In the genomic region with DNA sequence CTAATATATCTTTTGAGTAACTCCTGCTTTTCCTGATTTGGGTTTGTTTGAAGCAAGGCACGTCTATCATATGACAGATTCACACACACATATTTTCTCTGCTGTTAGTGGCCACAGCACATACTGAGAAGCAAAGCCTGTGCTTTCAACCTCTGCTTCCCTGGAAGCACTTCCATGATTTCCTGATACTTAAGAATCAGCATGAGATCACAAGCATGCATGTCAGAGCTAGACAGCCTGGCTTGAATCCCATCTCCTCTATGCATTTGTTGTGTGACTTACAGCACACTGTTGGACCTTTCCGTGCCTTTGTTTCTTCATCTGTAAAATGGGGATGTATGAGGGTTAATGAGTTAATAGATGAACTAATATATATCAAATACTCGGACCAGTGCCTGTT, we compare ENCODE assay signal across 18 cellular contexts.
DNase-seq lines count a peak whose midpoint lies in the region; ATAC-seq and TF ChIP-seq lines count a peak whose summit lies in the region.
"Had no signal": no experiment of that assay in that cellular context is flagged by ENCODE, and none has a peak within 500 bp of the region (broad histone marks: within the 10 kb centered on the region; RNA-seq: fewer than 3 reads in every experiment).

No MANE protein-coding gene starts in this region.

- H3K79me2 ChIP-seq in neural progenitor cell (ENCODE audit: low read depth) = no peaks in the 10 kb centered on the region

- H3K9ac ChIP-seq in neural progenitor cell = no peak overlapping the region

- H3F3A ChIP-seq in neural progenitor cell (ENCODE audit: low read depth) = no peaks in the 10 kb centered on the region

- H3K4me1 ChIP-seq in neural progenitor cell = no peaks in the 10 kb centered on the region
- no peaks in the 10 kb centered on the region for H3K4me1 ChIP-seq in Peyer's patch
- H3K4me1 ChIP-seq: BE2C had no signal

- H3K4me3 Mint-ChIP-seq in WTC11 (no peak overlapping the region), neural progenitor cell (no peak overlapping the region)
- H3K4me3 Mint-ChIP-seq: CD4-positive, CD25-positive, alpha-beta regulatory T cell; CD8-positive, alpha-beta memory T cell had no signal

- no peak overlapping the region for H2AFZ ChIP-seq in neural progenitor cell (replicated peaks)

- peak overlapping the region; percentile 61; the same call in 1 of the 2 replicates for H3K27ac Mint-ChIP-seq in WTC11
- peak overlapping the region; percentile 44 for H3K27ac Mint-ChIP-seq in neural progenitor cell
- H3K27ac Mint-ChIP-seq: CD4-positive, CD25-positive, alpha-beta regulatory T cell had no signal

- peaks cover 17% of the 10 kb centered on the region for H3K9me3 Mint-ChIP-seq in WTC11
- no peaks in the 10 kb centered on the region for H3K9me3 Mint-ChIP-seq in neural progenitor cell
- H3K9me3 Mint-ChIP-seq: CD4-positive, CD25-positive, alpha-beta regulatory T cell; CD8-positive, alpha-beta memory T cell had no signal

- no peak for DNase-seq in WTC11 (ENCODE audit: low spot score)
- peak; percentile 14 for DNase-seq in coronary artery (ENCODE audit: low spot score)
- no peak for DNase-seq in neural progenitor cell (ENCODE audit: low spot score)
- DNase-seq in Peyer's patch = no peak
- DNase-seq in NCI-H2081 (lab: John Stamatoyannopoulos, UW) = no peak
- DNase-seq: ACHN; BE2C; C1 segment of cervical spinal cord; CD4-positive, CD25-positive, alpha-beta regulatory T cell; CD8-positive, alpha-beta memory T cell; COR-L47; DMS 273 treated with DMSO at 0.1 percent for 48 hours; DMS53; DND-41; GOT3; H7 had no signal

- no peaks in the 10 kb centered on the region for H4K20me1 ChIP-seq in neural progenitor cell (ENCODE audit: low read depth)

- TF ChIP-seq POLR2A in Peyer's patch (IDR thresholded peaks at IDR 0.05) = no peak

- no peak overlapping the region for H3K4me3 ChIP-seq in coronary artery
- no peak overlapping the region for H3K4me3 ChIP-seq in neural progenitor cell
- no peak overlapping the region for H3K4me3 ChIP-seq in Peyer's patch

- H3K4me2 ChIP-seq in neural progenitor cell = no peak overlapping the region

- H3K36me3 Mint-ChIP-seq in WTC11 = peaks cover 22% of the 10 kb centered on the region
- H3K36me3 Mint-ChIP-seq in neural progenitor cell = no peaks in the 10 kb centered on the region

- no peak overlapping the region for H3K27ac ChIP-seq in coronary artery
- no peak overlapping the region for H3K27ac ChIP-seq in neural progenitor cell
- no peak overlapping the region for H3K27ac ChIP-seq in Peyer's patch

- H3K9me3 ChIP-seq in neural progenitor cell (ENCODE audit: low read depth) (no peaks in the 10 kb centered on the region), Peyer's patch (no peaks in the 10 kb centered on the region)
- H3K9me3 ChIP-seq: BE2C had no signal

- no peaks in the 10 kb centered on the region for H3K4me1 Mint-ChIP-seq in WTC11
- peaks cover 30% of the 10 kb centered on the region for H3K4me1 Mint-ChIP-seq in neural progenitor cell

- no peak for ATAC-seq in WTC11
- ATAC-seq in esophagus mucosa = peak; percentile 32
- ATAC-seq in HG03159 (IDR thresholded peaks at IDR 0.05; ENCODE audit: unreplicated experiment) = no peak

- no peaks in the 10 kb centered on the region for H3K27me3 Mint-ChIP-seq in WTC11 (ENCODE audit: low read depth)
- H3K27me3 Mint-ChIP-seq in neural progenitor cell (ENCODE audit: insufficient read depth, low read depth) = peaks cover 5% of the 10 kb centered on the region
- H3K27me3 Mint-ChIP-seq: CD4-positive, CD25-positive, alpha-beta regulatory T cell; CD8-positive, alpha-beta memory T cell had no signal

- POLR2A ChIA-PET in WTC11 (lab: Charles Lee) = no interaction called here

- H3K36me3 ChIP-seq in neural progenitor cell (no peaks in the 10 kb centered on the region), Peyer's patch (no peaks in the 10 kb centered on the region)
- H3K36me3 ChIP-seq: BE2C had no signal

- H3K27me3 ChIP-seq in neural progenitor cell (no peaks in the 10 kb centered on the region), Peyer's patch (no peaks in the 10 kb centered on the region)
- H3K27me3 ChIP-seq: BE2C had no signal

- TF ChIP-seq CTCF in WTC11 (IDR thresholded peaks at IDR 0.05) (no peak), coronary artery (IDR thresholded peaks at IDR 0.05) (no peak), neural progenitor cell (IDR thresholded peaks at IDR 0.05) (no peak), Peyer's patch (IDR thresholded peaks at IDR 0.05) (no peak)

- CTCF ChIA-PET in WTC11 (lab: Charles Lee) = no interaction called here

TF ChIP-seq in WTC11, 78 proteins besides CTCF, POLR2A, EP300 and RAD21 (continues in another document):
- TF ChIP-seq ZNF219 (CRISPR knock-in tag; IDR thresholded peaks at IDR 0.05; ENCODE audit: borderline replicate concordance) (no peak), ZNF232 (CRISPR knock-in tag; IDR thresholded peaks at IDR 0.05) (no peak), PRRX2 (CRISPR knock-in tag; IDR thresholded peaks at IDR 0.05) (no peak), HMGA2 (CRISPR knock-in tag; IDR thresholded peaks at IDR 0.05) (no peak), NR3C1 (CRISPR knock-in tag; conservative IDR thresholded peaks at IDR 0.05; ENCODE audit: low read depth) (no peak), NFATC4 (CRISPR knock-in tag; IDR thresholded peaks at IDR 0.05) (no peak), ESRRA (CRISPR knock-in tag; IDR thresholded peaks at IDR 0.05; ENCODE audit: borderline replicate concordance) (no peak), RELA (CRISPR knock-in tag; IDR thresholded peaks at IDR 0.05; ENCODE audit: borderline replicate concordance) (no peak)
- TF ChIP-seq, protein P1, sequence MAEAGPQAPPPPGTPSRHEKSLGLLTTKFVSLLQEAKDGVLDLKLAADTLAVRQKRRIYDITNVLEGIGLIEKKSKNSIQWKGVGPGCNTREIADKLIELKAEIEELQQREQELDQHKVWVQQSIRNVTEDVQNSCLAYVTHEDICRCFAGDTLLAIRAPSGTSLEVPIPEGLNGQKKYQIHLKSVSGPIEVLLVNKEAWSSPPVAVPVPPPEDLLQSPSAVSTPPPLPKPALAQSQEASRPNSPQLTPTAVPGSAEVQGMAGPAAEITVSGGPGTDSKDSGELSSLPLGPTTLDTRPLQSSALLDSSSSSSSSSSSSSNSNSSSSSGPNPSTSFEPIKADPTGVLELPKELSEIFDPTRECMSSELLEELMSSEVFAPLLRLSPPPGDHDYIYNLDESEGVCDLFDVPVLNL (CRISPR knock-in tag; IDR thresholded peaks at IDR 0.05; ENCODE audit: borderline replicate concordance, low read depth) = no peak
- TF ChIP-seq, protein P2, sequence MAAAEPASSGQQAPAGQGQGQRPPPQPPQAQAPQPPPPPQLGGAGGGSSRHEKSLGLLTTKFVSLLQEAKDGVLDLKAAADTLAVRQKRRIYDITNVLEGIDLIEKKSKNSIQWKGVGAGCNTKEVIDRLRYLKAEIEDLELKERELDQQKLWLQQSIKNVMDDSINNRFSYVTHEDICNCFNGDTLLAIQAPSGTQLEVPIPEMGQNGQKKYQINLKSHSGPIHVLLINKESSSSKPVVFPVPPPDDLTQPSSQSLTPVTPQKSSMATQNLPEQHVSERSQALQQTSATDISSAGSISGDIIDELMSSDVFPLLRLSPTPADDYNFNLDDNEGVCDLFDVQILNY (CRISPR knock-in tag; IDR thresholded peaks at IDR 0.05) = no peak
- TF ChIP-seq, protein P3, sequence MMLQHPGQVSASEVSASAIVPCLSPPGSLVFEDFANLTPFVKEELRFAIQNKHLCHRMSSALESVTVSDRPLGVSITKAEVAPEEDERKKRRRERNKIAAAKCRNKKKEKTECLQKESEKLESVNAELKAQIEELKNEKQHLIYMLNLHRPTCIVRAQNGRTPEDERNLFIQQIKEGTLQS (CRISPR knock-in tag; conservative IDR thresholded peaks at IDR 0.05) = no peak
- TF ChIP-seq, protein P4, sequence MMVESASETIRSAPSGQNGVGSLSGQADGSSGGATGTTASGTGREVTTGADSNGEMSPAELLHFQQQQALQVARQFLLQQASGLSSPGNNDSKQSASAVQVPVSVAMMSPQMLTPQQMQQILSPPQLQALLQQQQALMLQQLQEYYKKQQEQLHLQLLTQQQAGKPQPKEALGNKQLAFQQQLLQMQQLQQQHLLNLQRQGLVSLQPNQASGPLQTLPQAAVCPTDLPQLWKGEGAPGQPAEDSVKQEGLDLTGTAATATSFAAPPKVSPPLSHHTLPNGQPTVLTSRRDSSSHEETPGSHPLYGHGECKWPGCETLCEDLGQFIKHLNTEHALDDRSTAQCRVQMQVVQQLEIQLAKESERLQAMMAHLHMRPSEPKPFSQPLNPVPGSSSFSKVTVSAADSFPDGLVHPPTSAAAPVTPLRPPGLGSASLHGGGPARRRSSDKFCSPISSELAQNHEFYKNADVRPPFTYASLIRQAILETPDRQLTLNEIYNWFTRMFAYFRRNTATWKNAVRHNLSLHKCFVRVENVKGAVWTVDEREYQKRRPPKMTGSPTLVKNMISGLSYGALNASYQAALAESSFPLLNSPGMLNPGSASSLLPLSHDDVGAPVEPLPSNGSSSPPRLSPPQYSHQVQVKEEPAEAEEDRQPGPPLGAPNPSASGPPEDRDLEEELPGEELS (CRISPR knock-in tag; IDR thresholded peaks at IDR 0.05) = no peak
- TF ChIP-seq, protein P5, sequence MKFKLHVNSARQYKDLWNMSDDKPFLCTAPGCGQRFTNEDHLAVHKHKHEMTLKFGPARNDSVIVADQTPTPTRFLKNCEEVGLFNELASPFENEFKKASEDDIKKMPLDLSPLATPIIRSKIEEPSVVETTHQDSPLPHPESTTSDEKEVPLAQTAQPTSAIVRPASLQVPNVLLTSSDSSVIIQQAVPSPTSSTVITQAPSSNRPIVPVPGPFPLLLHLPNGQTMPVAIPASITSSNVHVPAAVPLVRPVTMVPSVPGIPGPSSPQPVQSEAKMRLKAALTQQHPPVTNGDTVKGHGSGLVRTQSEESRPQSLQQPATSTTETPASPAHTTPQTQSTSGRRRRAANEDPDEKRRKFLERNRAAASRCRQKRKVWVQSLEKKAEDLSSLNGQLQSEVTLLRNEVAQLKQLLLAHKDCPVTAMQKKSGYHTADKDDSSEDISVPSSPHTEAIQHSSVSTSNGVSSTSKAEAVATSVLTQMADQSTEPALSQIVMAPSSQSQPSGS (CRISPR knock-in tag; IDR thresholded peaks at IDR 0.05; ENCODE audit: borderline replicate concordance, low read depth) = no peak
